ENCODE assay signal across 3 cellular contexts in the genomic region with DNA sequence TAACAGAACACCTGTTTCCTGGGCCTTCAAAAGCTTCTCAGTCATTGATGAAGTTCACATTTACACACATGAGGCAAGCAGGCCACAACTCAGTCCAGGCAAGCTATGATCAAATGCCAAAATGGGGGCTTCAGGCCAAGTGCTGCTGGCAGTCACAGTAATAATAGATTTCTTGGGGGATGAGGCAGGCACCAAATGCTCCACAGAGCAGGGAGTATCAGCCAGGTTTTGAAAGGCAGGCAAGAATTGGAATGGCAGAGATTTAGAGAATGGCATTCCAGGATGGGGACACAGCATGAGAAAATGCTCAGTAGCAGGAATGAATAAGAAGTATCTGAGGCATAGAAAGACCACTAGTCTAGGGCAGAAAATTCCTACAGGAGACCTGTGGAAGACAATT.
TF ChIP-seq lines count a peak whose summit lies in the region.

No MANE protein-coding gene starts in this region.

TF ChIP-seq in A549, 52 proteins besides CTCF, POLR2A, EP300 and RAD21:
- TF ChIP-seq HOXA7 (CRISPR knock-in tag; IDR thresholded peaks at IDR 0.05), result no peak
- TF ChIP-seq RNF2 (IDR thresholded peaks at IDR 0.05; ENCODE audit: borderline replicate concordance, low read depth), result no peak
- no peak for TF ChIP-seq EHMT2 (IDR thresholded peaks at IDR 0.05; ENCODE audit: low read depth)
- no peak for TF ChIP-seq CHD2 (IDR thresholded peaks at IDR 0.05; ENCODE audit: low read length, partially characterized antibody)
- no peak for TF ChIP-seq RFX5 (IDR thresholded peaks at IDR 0.05)
- no peak for TF ChIP-seq KDM5A (IDR thresholded peaks at IDR 0.05)
TF ChIP-seq in A549: peak in this region for 0.

TF ChIP-seq in GM23338, 12 proteins besides CTCF, POLR2A, EP300 and RAD21 (continues in another document):
- TF ChIP-seq, protein P1, sequence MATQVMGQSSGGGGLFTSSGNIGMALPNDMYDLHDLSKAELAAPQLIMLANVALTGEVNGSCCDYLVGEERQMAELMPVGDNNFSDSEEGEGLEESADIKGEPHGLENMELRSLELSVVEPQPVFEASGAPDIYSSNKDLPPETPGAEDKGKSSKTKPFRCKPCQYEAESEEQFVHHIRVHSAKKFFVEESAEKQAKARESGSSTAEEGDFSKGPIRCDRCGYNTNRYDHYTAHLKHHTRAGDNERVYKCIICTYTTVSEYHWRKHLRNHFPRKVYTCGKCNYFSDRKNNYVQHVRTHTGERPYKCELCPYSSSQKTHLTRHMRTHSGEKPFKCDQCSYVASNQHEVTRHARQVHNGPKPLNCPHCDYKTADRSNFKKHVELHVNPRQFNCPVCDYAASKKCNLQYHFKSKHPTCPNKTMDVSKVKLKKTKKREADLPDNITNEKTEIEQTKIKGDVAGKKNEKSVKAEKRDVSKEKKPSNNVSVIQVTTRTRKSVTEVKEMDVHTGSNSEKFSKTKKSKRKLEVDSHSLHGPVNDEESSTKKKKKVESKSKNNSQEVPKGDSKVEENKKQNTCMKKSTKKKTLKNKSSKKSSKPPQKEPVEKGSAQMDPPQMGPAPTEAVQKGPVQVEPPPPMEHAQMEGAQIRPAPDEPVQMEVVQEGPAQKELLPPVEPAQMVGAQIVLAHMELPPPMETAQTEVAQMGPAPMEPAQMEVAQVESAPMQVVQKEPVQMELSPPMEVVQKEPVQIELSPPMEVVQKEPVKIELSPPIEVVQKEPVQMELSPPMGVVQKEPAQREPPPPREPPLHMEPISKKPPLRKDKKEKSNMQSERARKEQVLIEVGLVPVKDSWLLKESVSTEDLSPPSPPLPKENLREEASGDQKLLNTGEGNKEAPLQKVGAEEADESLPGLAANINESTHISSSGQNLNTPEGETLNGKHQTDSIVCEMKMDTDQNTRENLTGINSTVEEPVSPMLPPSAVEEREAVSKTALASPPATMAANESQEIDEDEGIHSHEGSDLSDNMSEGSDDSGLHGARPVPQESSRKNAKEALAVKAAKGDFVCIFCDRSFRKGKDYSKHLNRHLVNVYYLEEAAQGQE (IDR thresholded peaks at IDR 0.05; ENCODE audit: unreplicated experiment), result no peak
- TF ChIP-seq POLR2AphosphoS5 (IDR thresholded peaks at IDR 0.05; ENCODE audit: low read depth), result no peak
- no peak for TF ChIP-seq NANOG (IDR thresholded peaks at IDR 0.05; ENCODE audit: borderline replicate concordance)
- TF ChIP-seq CREB1 (CRISPR knock-in tag; IDR thresholded peaks at IDR 0.05; ENCODE audit: low read depth), result no peak
- no peak for TF ChIP-seq EZH2 (IDR thresholded peaks at IDR 0.05; ENCODE audit: low read depth, unreplicated experiment)
- TF ChIP-seq ZNF114 (CRISPR knock-in tag; IDR thresholded peaks at IDR 0.05), result no peak
- TF ChIP-seq, protein P2, sequence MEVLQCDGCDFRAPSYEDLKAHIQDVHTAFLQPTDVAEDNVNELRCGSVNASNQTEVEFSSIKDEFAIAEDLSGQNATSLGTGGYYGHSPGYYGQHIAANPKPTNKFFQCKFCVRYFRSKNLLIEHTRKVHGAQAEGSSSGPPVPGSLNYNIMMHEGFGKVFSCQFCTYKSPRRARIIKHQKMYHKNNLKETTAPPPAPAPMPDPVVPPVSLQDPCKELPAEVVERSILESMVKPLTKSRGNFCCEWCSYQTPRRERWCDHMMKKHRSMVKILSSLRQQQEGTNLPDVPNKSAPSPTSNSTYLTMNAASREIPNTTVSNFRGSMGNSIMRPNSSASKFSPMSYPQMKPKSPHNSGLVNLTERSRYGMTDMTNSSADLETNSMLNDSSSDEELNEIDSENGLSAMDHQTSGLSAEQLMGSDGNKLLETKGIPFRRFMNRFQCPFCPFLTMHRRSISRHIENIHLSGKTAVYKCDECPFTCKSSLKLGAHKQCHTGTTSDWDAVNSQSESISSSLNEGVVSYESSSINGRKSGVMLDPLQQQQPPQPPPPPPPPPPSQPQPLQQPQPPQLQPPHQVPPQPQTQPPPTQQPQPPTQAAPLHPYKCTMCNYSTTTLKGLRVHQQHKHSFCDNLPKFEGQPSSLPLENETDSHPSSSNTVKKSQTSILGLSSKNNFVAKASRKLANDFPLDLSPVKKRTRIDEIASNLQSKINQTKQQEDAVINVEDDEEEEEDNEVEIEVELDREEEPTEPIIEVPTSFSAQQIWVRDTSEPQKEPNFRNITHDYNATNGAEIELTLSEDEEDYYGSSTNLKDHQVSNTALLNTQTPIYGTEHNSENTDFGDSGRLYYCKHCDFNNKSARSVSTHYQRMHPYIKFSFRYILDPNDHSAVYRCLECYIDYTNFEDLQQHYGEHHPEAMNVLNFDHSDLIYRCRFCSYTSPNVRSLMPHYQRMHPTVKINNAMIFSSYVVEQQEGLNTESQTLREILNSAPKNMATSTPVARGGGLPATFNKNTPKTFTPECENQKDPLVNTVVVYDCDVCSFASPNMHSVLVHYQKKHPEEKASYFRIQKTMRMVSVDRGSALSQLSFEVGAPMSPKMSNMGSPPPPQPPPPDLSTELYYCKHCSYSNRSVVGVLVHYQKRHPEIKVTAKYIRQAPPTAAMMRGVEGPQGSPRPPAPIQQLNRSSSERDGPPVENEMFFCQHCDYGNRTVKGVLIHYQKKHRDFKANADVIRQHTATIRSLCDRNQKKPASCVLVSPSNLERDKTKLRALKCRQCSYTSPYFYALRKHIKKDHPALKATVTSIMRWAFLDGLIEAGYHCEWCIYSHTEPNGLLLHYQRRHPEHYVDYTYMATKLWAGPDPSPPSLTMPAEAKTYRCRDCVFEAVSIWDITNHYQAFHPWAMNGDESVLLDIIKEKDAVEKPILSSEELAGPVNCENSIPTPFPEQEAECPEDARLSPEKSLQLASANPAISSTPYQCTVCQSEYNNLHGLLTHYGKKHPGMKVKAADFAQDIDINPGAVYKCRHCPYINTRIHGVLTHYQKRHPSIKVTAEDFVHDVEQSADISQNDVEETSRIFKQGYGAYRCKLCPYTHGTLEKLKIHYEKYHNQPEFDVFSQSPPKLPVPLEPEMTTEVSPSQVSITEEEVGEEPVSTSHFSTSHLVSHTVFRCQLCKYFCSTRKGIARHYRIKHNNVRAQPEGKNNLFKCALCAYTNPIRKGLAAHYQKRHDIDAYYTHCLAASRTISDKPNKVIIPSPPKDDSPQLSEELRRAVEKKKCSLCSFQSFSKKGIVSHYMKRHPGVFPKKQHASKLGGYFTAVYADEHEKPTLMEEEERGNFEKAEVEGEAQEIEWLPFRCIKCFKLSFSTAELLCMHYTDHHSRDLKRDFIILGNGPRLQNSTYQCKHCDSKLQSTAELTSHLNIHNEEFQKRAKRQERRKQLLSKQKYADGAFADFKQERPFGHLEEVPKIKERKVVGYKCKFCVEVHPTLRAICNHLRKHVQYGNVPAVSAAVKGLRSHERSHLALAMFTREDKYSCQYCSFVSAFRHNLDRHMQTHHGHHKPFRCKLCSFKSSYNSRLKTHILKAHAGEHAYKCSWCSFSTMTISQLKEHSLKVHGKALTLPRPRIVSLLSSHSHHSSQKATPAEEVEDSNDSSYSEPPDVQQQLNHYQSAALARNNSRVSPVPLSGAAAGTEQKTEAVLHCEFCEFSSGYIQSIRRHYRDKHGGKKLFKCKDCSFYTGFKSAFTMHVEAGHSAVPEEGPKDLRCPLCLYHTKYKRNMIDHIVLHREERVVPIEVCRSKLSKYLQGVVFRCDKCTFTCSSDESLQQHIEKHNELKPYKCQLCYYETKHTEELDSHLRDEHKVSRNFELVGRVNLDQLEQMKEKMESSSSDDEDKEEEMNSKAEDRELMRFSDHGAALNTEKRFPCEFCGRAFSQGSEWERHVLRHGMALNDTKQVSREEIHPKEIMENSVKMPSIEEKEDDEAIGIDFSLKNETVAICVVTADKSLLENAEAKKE (CRISPR knock-in tag; IDR thresholded peaks at IDR 0.05), result no peak; the same call in 1 of the 2 replicates
- no peak for TF ChIP-seq ZNF331 (CRISPR knock-in tag; IDR thresholded peaks at IDR 0.05; ENCODE audit: low read depth)
- TF ChIP-seq STAT1 (IDR thresholded peaks at IDR 0.05; ENCODE audit: unreplicated experiment), result no peak
- no peak for TF ChIP-seq EZH2phosphoT487 (IDR thresholded peaks at IDR 0.05; ENCODE audit: unreplicated experiment)
- no peak for TF ChIP-seq JUNB (IDR thresholded peaks at IDR 0.05; ENCODE audit: unreplicated experiment)

TF ChIP-seq in H1, 55 proteins besides CTCF, POLR2A, EP300 and RAD21:
- TF ChIP-seq TEAD4 (IDR thresholded peaks at IDR 0.05; ENCODE audit: low read depth, low read length), result peak; percentile 75; the same call in 1 of the 2 replicates
- no peak for TF ChIP-seq BCL11A (IDR thresholded peaks at IDR 0.05; ENCODE audit: low read depth in 2 of 2, low read length in 2 of 2)
